ENCODE assay signal across 27 cellular contexts in the genomic region with DNA sequence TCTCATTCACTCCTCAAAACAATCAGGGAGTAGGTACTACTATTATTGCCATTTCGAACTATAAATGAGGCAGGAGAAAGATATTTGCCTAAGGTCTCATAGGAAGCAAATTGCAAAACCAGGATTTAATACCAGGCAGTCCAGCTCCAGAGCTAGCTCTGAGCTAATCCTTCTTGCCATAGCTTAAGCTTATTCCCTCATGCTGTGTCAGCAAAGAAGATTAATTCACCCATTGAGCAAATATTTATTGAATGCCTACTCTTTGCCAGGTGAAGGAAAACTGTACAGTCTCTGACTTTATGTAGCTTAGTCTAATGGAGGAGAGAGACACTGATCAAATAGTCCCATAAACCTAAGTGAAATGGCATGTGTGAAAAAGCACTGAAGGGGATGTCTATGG. TPM values are rescaled to one million over a fixed set of nuclear protein-coding genes. Genes with fewer than 3 reads are reported as not detected.
"Had no signal": no experiment of that assay in that cellular context is flagged by ENCODE, and none has a peak within 500 bp of the region (broad histone marks: within the 10 kb centered on the region; RNA-seq: fewer than 3 reads in every experiment).

No MANE protein-coding gene starts in this region.

- H3K4me1 ChIP-seq: colonic mucosa, psoas muscle, spleen, testis, tibial nerve, upper lobe of right lung had no signal

- H3K27me3 ChIP-seq: colonic mucosa, spleen, testis, tibial nerve, upper lobe of right lung had no signal

- H3K4me3 ChIP-seq: colonic mucosa, heart left ventricle, psoas muscle, spleen, testis, tibial nerve, upper lobe of right lung had no signal

- FAIRE-seq: endothelial cell of umbilical vein, frontal cortex had no signal

- ATAC-seq: heart left ventricle; left lobe of liver; naive thymus-derived CD4-positive, alpha-beta T cell; psoas muscle; sciatic nerve; stimulated activated naive B cell treated with anti-CD40 and anti-IgM and Interleukin-4, amounts not matched to agents 10 μg/mL and 1 μg/mL and 100 μg/mL, for 72 hours; stimulated activated naive CD8-positive, alpha-beta T cell treated with anti-CD3 and anti-CD28 coated beads, Interleukin-15, amount 100 ng/mL, for 72 hours; upper lobe of right lung had no signal

- H3K36me3 ChIP-seq: colonic mucosa, heart left ventricle, spleen, tibial nerve, upper lobe of right lung had no signal

- H3K27ac ChIP-seq: colonic mucosa, heart left ventricle, psoas muscle, spleen, testis, tibial nerve, upper lobe of right lung had no signal

- DNase-seq: colonic mucosa; dermis blood vessel endothelial cell; endodermal cell; erythroblast; heart left ventricle; hippocampal formation; islet precursor cell; mammary epithelial cell; naive thymus-derived CD4-positive, alpha-beta T cell; nephron progenitor cell; psoas muscle; retina; spleen; stimulated activated CD4-positive, alpha-beta T cell treated with anti-CD3 and anti-CD28 coated beads, Interleukin-15, amount 100 ng/mL, for 24 hours; stimulated activated CD4-positive, alpha-beta T cell treated with anti-CD3 and anti-CD28 coated beads, Interleukin-1b, Interleukin-23, amount 100 ng/mL, for 48 hours; stimulated activated CD4-positive, alpha-beta T cell treated with anti-CD3 and anti-CD28 coated beads, Interleukin-4, amount 100 ng/mL, for 4 hours; stimulated activated naive B cell treated with anti-CD40 and anti-IgM and Interleukin-4, amounts not matched to agents 10 μg/mL and 1 μg/mL and 100 μg/mL, for 72 hours; stimulated activated naive CD8-positive, alpha-beta T cell treated with anti-CD3 and anti-CD28 coated beads, Interleukin-15, amount 100 ng/mL, for 72 hours; testis; upper lobe of right lung had no signal

- H3K9me3 ChIP-seq: colonic mucosa, heart left ventricle, psoas muscle, spleen, testis, tibial nerve, upper lobe of right lung had no signal

RNA-seq across cellular contexts. Expression of a gene that starts 19.5 kb away (rescaled TPM):
- total RNA-seq: dermis blood vessel endothelial cell; endodermal cell; endothelial cell of umbilical vein; fibroblast of lung; glomerular endothelial cell; mammary epithelial cell; naive thymus-derived CD4-positive, alpha-beta T cell had no signal
